20 cellular contexts compared by ENCODE assay signal in the genomic region with DNA sequence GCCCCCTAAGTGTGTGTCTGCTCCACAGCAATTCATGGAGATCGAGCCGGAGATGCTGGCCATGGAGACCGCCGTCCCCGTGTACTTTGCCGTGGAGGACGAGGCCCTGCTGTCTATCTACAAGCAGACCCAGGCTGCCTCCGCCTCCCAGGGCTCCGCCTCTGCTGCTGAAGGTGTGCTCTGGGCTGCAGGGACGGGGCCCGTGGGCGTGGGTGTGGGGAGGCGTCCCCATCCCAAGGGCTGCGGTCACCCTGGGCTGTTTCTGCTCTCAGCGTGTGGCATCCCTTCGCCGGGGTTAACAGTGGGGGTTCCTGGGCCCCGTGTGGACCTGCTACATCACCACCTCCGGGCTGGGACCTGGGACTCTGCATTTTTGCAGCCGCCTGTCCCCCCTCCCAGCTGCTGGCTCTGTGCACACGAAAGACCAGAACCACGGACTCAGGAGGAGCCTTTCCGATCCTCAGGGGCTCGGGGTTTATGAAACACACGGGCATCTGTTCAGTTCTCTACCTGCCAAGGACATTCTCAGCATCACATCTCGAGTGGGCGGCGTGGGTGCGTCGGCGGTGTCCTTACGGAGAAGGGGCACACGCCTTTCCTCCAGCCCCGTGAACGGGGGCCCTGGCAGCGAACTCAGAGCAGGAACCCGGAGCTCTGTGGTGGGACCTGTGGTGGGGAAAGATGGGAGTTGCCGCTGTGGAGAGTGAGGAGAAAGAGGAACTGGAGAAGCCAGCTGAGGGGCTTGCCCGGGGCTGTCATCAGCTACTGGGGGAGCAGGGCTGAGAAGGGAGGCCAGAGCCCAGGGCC. TPM values are rescaled to one million over a fixed set of nuclear protein-coding genes. Genes with fewer than 3 reads are reported as not detected.
A peak's percentile ranks its signal among the peaks of the same experiment; 100 is the strongest.
DNase-seq lines count a peak whose midpoint lies in the region; ATAC-seq and TF ChIP-seq lines count a peak whose summit lies in the region.
"Had no signal": no experiment of that assay in that cellular context is flagged by ENCODE, and none has a peak within 500 bp of the region (broad histone marks: within the 10 kb centered on the region; RNA-seq: fewer than 3 reads in every experiment).

No MANE protein-coding gene starts in this region.

- ATAC-seq in stimulated activated naive CD8-positive, alpha-beta T cell treated with anti-CD3 and anti-CD28 coated beads, Interleukin-15, amount 100 ng/mL, for 72 hours: peak; percentile 41
- ATAC-seq in stimulated activated naive CD8-positive, alpha-beta T cell treated with anti-CD3 and anti-CD28 coated beads, Interleukin-15, Interleukin-2, amounts not matched to agents 100 U/mL and 50 U/mL, for 24 hours: no peak
- no peak for ATAC-seq in GM18505 (IDR thresholded peaks at IDR 0.05; ENCODE audit: unreplicated experiment)
- no peak for ATAC-seq in natural killer cell
- ATAC-seq: esophagus mucosa; natural killer cell treated with Interleukin-12 subunit alpha and Interleukin-12 subunit beta and Interleukin-15 and Interleukin-18, amount 100 ng/mL, for 72 hours; psoas muscle had no signal

- H3K27ac Mint-ChIP-seq in stimulated activated naive CD8-positive, alpha-beta T cell treated with anti-CD3 and anti-CD28 coated beads, Interleukin-15, amount 100 ng/mL, for 72 hours: peak overlapping the region in 1 of 2 donors; percentile 52
- peak overlapping the region; percentile 42 for H3K27ac Mint-ChIP-seq in activated naive CD8-positive, alpha-beta T cell treated with anti-CD3 and anti-CD28 coated beads for 36 hours
- no peak overlapping the region for H3K27ac Mint-ChIP-seq in natural killer cell
- H3K27ac Mint-ChIP-seq: activated naive CD8-positive, alpha-beta T cell treated with anti-CD3 and anti-CD28 coated beads, Interleukin-2, amount 10 ng/mL, durations not matched to agents 7 days and 5 days; activated T-cell treated with anti-CD3 and anti-CD28 coated beads, Interleukin-2, amount 50 U/mL, for 24 hours; natural killer cell treated with Interleukin-12 subunit alpha and Interleukin-12 subunit beta and Interleukin-15 and Interleukin-18, amount 100 ng/mL, for 72 hours had no signal

- no peak for DNase-seq in stimulated activated naive CD8-positive, alpha-beta T cell treated with anti-CD3 and anti-CD28 coated beads, Interleukin-15, amount 100 ng/mL, for 72 hours
- no peak for DNase-seq in stimulated activated naive CD8-positive, alpha-beta T cell treated with anti-CD3 and anti-CD28 coated beads, Interleukin-15, Interleukin-2, amounts not matched to agents 100 U/mL and 50 U/mL, for 24 hours
- no peak for DNase-seq in activated naive CD8-positive, alpha-beta T cell treated with anti-CD3 and anti-CD28 coated beads for 36 hours
- no peak for DNase-seq in GM13977 (ENCODE audit: low spot score)
- no peak for DNase-seq in natural killer cell
- DNase-seq: activated CD4-positive, alpha-beta T cell treated with anti-CD3 and anti-CD28 coated beads, Interleukin-2, amount 50 U/mL, for 48 hours; activated naive CD8-positive, alpha-beta T cell treated with anti-CD3 and anti-CD28 coated beads, Interleukin-2, amount 10 ng/mL, durations not matched to agents 7 days and 5 days; activated T-cell treated with anti-CD3 and anti-CD28 coated beads, Interleukin-2, amount 50 U/mL, for 24 hours; CD4-positive, CD25-positive, alpha-beta regulatory T cell; DMS79 treated with DMSO at 0.1 percent for 48 hours; immature natural killer cell; IMR-90; NCI-H1105 treated with DMSO at 0.1 percent for 48 hours; PC-9; psoas muscle; stimulated activated naive CD4-positive, alpha-beta T cell treated with Interleukin-2 at 50 U/mL for 16 hours had no signal

- TF ChIP-seq CTCF in GM13977 (IDR thresholded peaks at IDR 0.05; ENCODE audit: extremely low read depth, insufficient read depth, missing control alignments): no peak
- TF ChIP-seq CTCF in natural killer cell (IDR thresholded peaks at IDR 0.05): no peak

- no peaks in the 10 kb centered on the region for H3K27me3 Mint-ChIP-seq in stimulated activated naive CD8-positive, alpha-beta T cell treated with anti-CD3 and anti-CD28 coated beads, Interleukin-15, amount 100 ng/mL, for 72 hours
- H3K27me3 Mint-ChIP-seq in activated naive CD8-positive, alpha-beta T cell treated with anti-CD3 and anti-CD28 coated beads for 36 hours: no peaks in the 10 kb centered on the region
- H3K27me3 Mint-ChIP-seq in natural killer cell (ENCODE audit: low read depth in 2 of 2): no peaks in the 10 kb centered on the region
- H3K27me3 Mint-ChIP-seq: activated naive CD8-positive, alpha-beta T cell treated with anti-CD3 and anti-CD28 coated beads, Interleukin-2, amount 10 ng/mL, durations not matched to agents 7 days and 5 days; activated T-cell treated with anti-CD3 and anti-CD28 coated beads, Interleukin-2, amount 50 U/mL, for 24 hours; CD4-positive, CD25-positive, alpha-beta regulatory T cell; natural killer cell treated with Interleukin-12 subunit alpha and Interleukin-12 subunit beta and Interleukin-15 and Interleukin-18, amount 100 ng/mL, for 72 hours had no signal

- in situ Hi-C loops in GM13977 (cut with MboI; ENCODE audit: low pct_unique_long_range_greater_than_20kb, low sequenced_read_pairs, unreplicated experiment): no loop called here

- TF ChIP-seq POLR2A in GM18505 (IDR thresholded peaks at IDR 0.05; ENCODE audit: borderline replicate concordance, extremely low read depth, insufficient read depth, insufficient read length): no peak

- intact Hi-C loops in natural killer cell (cut with micrococcal nuclease): no loop called here

- H3K36me3 Mint-ChIP-seq in activated naive CD8-positive, alpha-beta T cell treated with anti-CD3 and anti-CD28 coated beads for 36 hours: peaks cover 6% of the 10 kb centered on the region
- H3K36me3 Mint-ChIP-seq in natural killer cell: no peaks in the 10 kb centered on the region
- H3K36me3 Mint-ChIP-seq: natural killer cell treated with Interleukin-12 subunit alpha and Interleukin-12 subunit beta and Interleukin-15 and Interleukin-18, amount 100 ng/mL, for 72 hours had no signal

- no peaks in the 10 kb centered on the region for H3K9me3 Mint-ChIP-seq in stimulated activated naive CD8-positive, alpha-beta T cell treated with anti-CD3 and anti-CD28 coated beads, Interleukin-15, amount 100 ng/mL, for 72 hours
- H3K9me3 Mint-ChIP-seq in activated naive CD8-positive, alpha-beta T cell treated with anti-CD3 and anti-CD28 coated beads for 36 hours: no peaks in the 10 kb centered on the region
- no peaks in the 10 kb centered on the region for H3K9me3 Mint-ChIP-seq in natural killer cell
- H3K9me3 Mint-ChIP-seq: activated naive CD8-positive, alpha-beta T cell treated with anti-CD3 and anti-CD28 coated beads, Interleukin-2, amount 10 ng/mL, durations not matched to agents 7 days and 5 days; activated T-cell treated with anti-CD3 and anti-CD28 coated beads, Interleukin-2, amount 50 U/mL, for 24 hours; immature natural killer cell; natural killer cell treated with Interleukin-12 subunit alpha and Interleukin-12 subunit beta and Interleukin-15 and Interleukin-18, amount 100 ng/mL, for 72 hours had no signal

- H3K4me1 Mint-ChIP-seq in stimulated activated naive CD8-positive, alpha-beta T cell treated with anti-CD3 and anti-CD28 coated beads, Interleukin-15, amount 100 ng/mL, for 72 hours: peaks cover 28% of the 10 kb centered on the region
- H3K4me1 Mint-ChIP-seq in activated naive CD8-positive, alpha-beta T cell treated with anti-CD3 and anti-CD28 coated beads for 36 hours: peaks cover 8% of the 10 kb centered on the region
- H3K4me1 Mint-ChIP-seq in natural killer cell: peaks cover 0 to 7% of the 10 kb centered on the region in 2 donors

- no peak overlapping the region for H3K4me3 Mint-ChIP-seq in stimulated activated naive CD8-positive, alpha-beta T cell treated with anti-CD3 and anti-CD28 coated beads, Interleukin-15, amount 100 ng/mL, for 72 hours
- H3K4me3 Mint-ChIP-seq in activated naive CD8-positive, alpha-beta T cell treated with anti-CD3 and anti-CD28 coated beads for 36 hours: no peak overlapping the region
- H3K4me3 Mint-ChIP-seq in natural killer cell: no peak overlapping the region
- H3K4me3 Mint-ChIP-seq: activated naive CD8-positive, alpha-beta T cell treated with anti-CD3 and anti-CD28 coated beads, Interleukin-2, amount 10 ng/mL, durations not matched to agents 7 days and 5 days; activated T-cell treated with anti-CD3 and anti-CD28 coated beads, Interleukin-2, amount 50 U/mL, for 24 hours; immature natural killer cell; natural killer cell treated with Interleukin-12 subunit alpha and Interleukin-12 subunit beta and Interleukin-15 and Interleukin-18, amount 100 ng/mL, for 72 hours had no signal

RNA-seq across cellular contexts. Expression of a gene that starts 7.7 kb away (rescaled TPM):
- 10 to 100 TPM; 86.5 to 91.3 TPM for total RNA-seq in activated naive CD8-positive, alpha-beta T cell treated with anti-CD3 and anti-CD28 coated beads for 36 hours
- total RNA-seq in natural killer cell: 10 to 100 TPM; 39.6 to 61.4 (median 49.0) TPM

RNA-seq across cellular contexts. Expression of a gene that starts 14.9 kb away (rescaled TPM):
- total RNA-seq in activated naive CD8-positive, alpha-beta T cell treated with anti-CD3 and anti-CD28 coated beads for 36 hours: 10 to 100 TPM; 37.5 to 42.7 TPM
- 10 to 100 TPM; 37.1 to 60.4 (median 51.7) TPM for total RNA-seq in natural killer cell
- total RNA-seq: IMR-90 had no signal

RNA-seq across cellular contexts. Expression of a gene that starts 31.0 kb away (rescaled TPM):
- total RNA-seq in activated naive CD8-positive, alpha-beta T cell treated with anti-CD3 and anti-CD28 coated beads for 36 hours: under 1 TPM; 0.16 to 0.29 TPM
- under 1 TPM in 2 of 3 donors, not detected in 1; 0.41 to 0.83 TPM for total RNA-seq in natural killer cell
- total RNA-seq: esophagus mucosa, IMR-90, lung microvascular endothelial cell, psoas muscle had no signal

RNA-seq across cellular contexts. Expression of a gene that starts 57.6 kb away (rescaled TPM):
- total RNA-seq in activated naive CD8-positive, alpha-beta T cell treated with anti-CD3 and anti-CD28 coated beads for 36 hours: 1 to 10 TPM; 7.5 to 7.8 TPM
- 10 to 100 TPM in 1 of 3 donors, 1 to 10 TPM in 2; 3.9 to 10.4 (median 8.4) TPM for total RNA-seq in natural killer cell
- total RNA-seq: lung microvascular endothelial cell had no signal
